8 cellular contexts compared by ENCODE assay signal in the genomic region with DNA sequence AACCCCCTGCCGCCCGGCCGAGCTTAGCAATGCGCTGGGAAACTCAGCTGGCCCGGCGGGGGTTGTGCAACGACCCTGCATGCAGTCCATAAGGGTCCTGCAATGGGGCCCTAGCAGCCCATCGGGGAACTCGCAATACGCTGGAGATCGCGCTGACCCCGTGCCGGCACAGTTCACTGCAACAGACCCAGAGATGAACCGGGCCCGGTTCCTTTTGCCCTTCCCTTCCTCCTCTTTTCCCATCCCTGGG. TPM values are rescaled to one million over a fixed set of nuclear protein-coding genes. Genes with fewer than 3 reads are reported as not detected.
DNase-seq lines count a peak whose midpoint lies in the region; ATAC-seq lines count a peak whose summit lies in the region.

No MANE protein-coding gene starts in this region.

- peak overlapping the region; percentile 93 to 94 for H3K4me3 Mint-ChIP-seq in stimulated activated naive CD8-positive, alpha-beta T cell treated with anti-CD3 and anti-CD28 coated beads, Interleukin-15, amount 100 ng/mL, for 72 hours

- H3K27me3 ChIP-seq in iPS DF 6.9 (ENCODE audit: control insufficient read depth, insufficient read depth, low read length) = no peaks in the 10 kb centered on the region

- no peaks in the 10 kb centered on the region for H3K9me3 ChIP-seq in iPS DF 6.9 (ENCODE audit: control insufficient read depth, insufficient read depth, low read length)

- ATAC-seq in GM18498 (IDR thresholded peaks at IDR 0.05; ENCODE audit: unreplicated experiment) = peak; percentile 15
- peak; percentile 7 for ATAC-seq in HG02759 (IDR thresholded peaks at IDR 0.05; ENCODE audit: unreplicated experiment)
- ATAC-seq in stimulated activated naive CD8-positive, alpha-beta T cell treated with anti-CD3 and anti-CD28 coated beads, Interleukin-15, amount 100 ng/mL, for 72 hours = peak; percentile 2

- H3K9me3 Mint-ChIP-seq in stimulated activated naive CD8-positive, alpha-beta T cell treated with anti-CD3 and anti-CD28 coated beads, Interleukin-15, amount 100 ng/mL, for 72 hours = no peaks in the 10 kb centered on the region

- peaks cover 6% of the 10 kb centered on the region for H3K4me1 ChIP-seq in iPS DF 6.9 (ENCODE audit: control insufficient read depth, insufficient read depth, low read length)

- DNase-seq in activated CD8-positive, alpha-beta memory T cell treated with anti-CD3 and anti-CD28 coated beads, Interleukin-2, amount 50 U/mL, for 48 hours = peak; percentile 77
- no peak for DNase-seq in iPS DF 6.9 (ENCODE audit: low read depth, low spot score)
- DNase-seq in stimulated activated naive CD8-positive, alpha-beta T cell treated with anti-CD3 and anti-CD28 coated beads, Interleukin-15, amount 100 ng/mL, for 72 hours = no peak
- no peak for DNase-seq in posterior vena cava (ENCODE audit: low spot score)
- no peak for DNase-seq in NK-92 (lab: John Stamatoyannopoulos, UW; ENCODE audit: unreplicated experiment)
- DNase-seq in mesenteric fat pad (ENCODE audit: low spot score) = no peak

- peak overlapping the region; percentile 68 for H3K4me3 ChIP-seq in iPS DF 6.9 (ENCODE audit: low read length)

- peaks cover 15% of the 10 kb centered on the region; the same call in 1 of the 2 replicates for H3K36me3 ChIP-seq in iPS DF 6.9 (ENCODE audit: control insufficient read depth, insufficient read depth, low read length)

- intact Hi-C loops in posterior vena cava (cut with DNase I) = no loop called here

- H3K27me3 Mint-ChIP-seq in stimulated activated naive CD8-positive, alpha-beta T cell treated with anti-CD3 and anti-CD28 coated beads, Interleukin-15, amount 100 ng/mL, for 72 hours = peaks cover 2% of the 10 kb centered on the region

- no CpG with 5 or more reads among the region's 16 CpGs for WGBS in iPS DF 6.9 (ENCODE audit: insufficient coverage, insufficient read length)

- peaks cover 76% of the 10 kb centered on the region for H3K4me1 Mint-ChIP-seq in stimulated activated naive CD8-positive, alpha-beta T cell treated with anti-CD3 and anti-CD28 coated beads, Interleukin-15, amount 100 ng/mL, for 72 hours

- peak overlapping the region; percentile 57 to 99 for H3K27ac Mint-ChIP-seq in stimulated activated naive CD8-positive, alpha-beta T cell treated with anti-CD3 and anti-CD28 coated beads, Interleukin-15, amount 100 ng/mL, for 72 hours

- no peak overlapping the region for H3K27ac ChIP-seq in iPS DF 6.9 (ENCODE audit: low read length)

RNA-seq across cellular contexts. Expression of a gene that starts 0.4 kb away (rescaled TPM):
- total RNA-seq in posterior vena cava (10 to 100 TPM; 33.0 to 43.7 TPM), mesenteric fat pad (50.0 TPM)

RNA-seq across cellular contexts. Expression of a gene that starts 0.6 kb away (rescaled TPM):
- 10 to 100 TPM; 62.7 to 77.3 TPM for total RNA-seq in posterior vena cava
- total RNA-seq in mesenteric fat pad = 63.3 TPM

RNA-seq across cellular contexts. Expression of a gene that starts 7.4 kb away (rescaled TPM):
- total RNA-seq in posterior vena cava (not detected), mesenteric fat pad (not detected)

RNA-seq across cellular contexts. Expression of a gene that starts 8.9 kb away (rescaled TPM):
- 100 to 1,000 TPM; 582 to 588 TPM for total RNA-seq in posterior vena cava
- 575 TPM for total RNA-seq in mesenteric fat pad

RNA-seq across cellular contexts. Expression of a gene that starts 11.4 kb away (rescaled TPM):
- total RNA-seq in posterior vena cava (1 to 10 TPM; 3.2 to 4.3 TPM), mesenteric fat pad (4.0 TPM)
